8 cellular contexts compared by ENCODE assay signal in genomic region chr4:189630913-189631564, GRCh38.
DNase-seq lines count a peak whose midpoint lies in the region; ATAC-seq lines count a peak whose summit lies in the region.
"Not testable (repeated sequence)": the region's sequence is repeated elsewhere in the genome, so short reads cannot be mapped to it uniquely, and the experiment has no call there.

No MANE protein-coding gene starts in this region.

- DNase-seq in DMS53 (lab: John Stamatoyannopoulos, UW), result peak; percentile 4
- DNase-seq in Kasumi-1 (lab: John Stamatoyannopoulos, UW), result peak; percentile 65 to 78
- DNase-seq in activated T-helper 2 cell treated with anti-CD3 and anti-CD28 coated beads, Interferon-gamma antibody, Interleukin-2, Interleukin-4, amounts not matched to agents 10 μg/mL and 5 μg/mL and 100 μg/mL, durations not matched to agents 14 hours and 24 hours and 36 hours (ENCODE audit: low spot score), result peak; percentile 16
- not testable (repeated sequence) for DNase-seq in stimulated activated effector memory CD8-positive, alpha-beta T cell treated with anti-CD3 and anti-CD28 coated beads, Interleukin-12 subunit alpha, Interleukin-12 subunit beta, amount 100 ng/mL, for 72 hours (ENCODE audit: low spot score in 2 of 2)

- peak overlapping the region; percentile 23 for H3K4me3 Mint-ChIP-seq in T-helper 1 cell treated with Interleukin-12 subunit alpha and Interleukin-12 subunit beta and Interleukin-4 antibody, amounts not matched to agents 30 μg/mL and 1 μg/mL, for 36 hours
- not testable (repeated sequence) for H3K4me3 Mint-ChIP-seq in activated T-helper 2 cell treated with anti-CD3 and anti-CD28 coated beads, Interferon-gamma antibody, Interleukin-2, Interleukin-4, amounts not matched to agents 10 μg/mL and 5 μg/mL and 100 μg/mL, durations not matched to agents 14 hours and 24 hours and 36 hours (ENCODE audit: low read depth); stimulated activated effector memory CD8-positive, alpha-beta T cell treated with anti-CD3 and anti-CD28 coated beads, Interleukin-12 subunit alpha, Interleukin-12 subunit beta, amount 100 ng/mL, for 72 hours

- peaks cover 15% of the 10 kb centered on the region for H3K9me3 Mint-ChIP-seq in T-helper 1 cell treated with Interleukin-12 subunit alpha and Interleukin-12 subunit beta and Interleukin-4 antibody, amounts not matched to agents 30 μg/mL and 1 μg/mL, for 36 hours
- peaks cover 18% of the 10 kb centered on the region for H3K9me3 Mint-ChIP-seq in activated T-helper 2 cell treated with anti-CD3 and anti-CD28 coated beads, Interferon-gamma antibody, Interleukin-2, Interleukin-4, amounts not matched to agents 10 μg/mL and 5 μg/mL and 100 μg/mL, durations not matched to agents 14 hours and 24 hours and 36 hours
- not testable (repeated sequence) for H3K9me3 Mint-ChIP-seq in stimulated activated effector memory CD8-positive, alpha-beta T cell treated with anti-CD3 and anti-CD28 coated beads, Interleukin-12 subunit alpha, Interleukin-12 subunit beta, amount 100 ng/mL, for 72 hours

- peak; percentile 49 for ATAC-seq in GM19043 (IDR thresholded peaks at IDR 0.05; ENCODE audit: low read depth, unreplicated experiment)
- ATAC-seq in HG02623 (IDR thresholded peaks at IDR 0.05; ENCODE audit: unreplicated experiment), result peak; percentile 86
- peak; percentile 63 for ATAC-seq in HG03342 (IDR thresholded peaks at IDR 0.05; ENCODE audit: unreplicated experiment)
- peak; percentile 78 for ATAC-seq in stimulated activated effector memory CD8-positive, alpha-beta T cell treated with anti-CD3 and anti-CD28 coated beads, Interleukin-12 subunit alpha, Interleukin-12 subunit beta, amount 100 ng/mL, for 72 hours

- H3K27ac Mint-ChIP-seq in T-helper 1 cell treated with Interleukin-12 subunit alpha and Interleukin-12 subunit beta and Interleukin-4 antibody, amounts not matched to agents 30 μg/mL and 1 μg/mL, for 36 hours, result peak overlapping the region; percentile 13
- peak overlapping the region; percentile 70 for H3K27ac Mint-ChIP-seq in activated T-helper 2 cell treated with anti-CD3 and anti-CD28 coated beads, Interferon-gamma antibody, Interleukin-2, Interleukin-4, amounts not matched to agents 10 μg/mL and 5 μg/mL and 100 μg/mL, durations not matched to agents 14 hours and 24 hours and 36 hours
- H3K27ac Mint-ChIP-seq in stimulated activated effector memory CD8-positive, alpha-beta T cell treated with anti-CD3 and anti-CD28 coated beads, Interleukin-12 subunit alpha, Interleukin-12 subunit beta, amount 100 ng/mL, for 72 hours, result not testable (repeated sequence)

- intact Hi-C loops in activated T-helper 2 cell treated with anti-CD3 and anti-CD28 coated beads, Interferon-gamma antibody, Interleukin-2, Interleukin-4, amounts not matched to agents 10 μg/mL and 5 μg/mL and 100 μg/mL, durations not matched to agents 14 hours and 24 hours and 36 hours (cut with micrococcal nuclease), result loop anchor here (5.0 kb wide), 1 partner anchor 54 kb away; no protein-coding TSS in a partner anchor

- not testable (repeated sequence) for H3K36me3 Mint-ChIP-seq in T-helper 1 cell treated with Interleukin-12 subunit alpha and Interleukin-12 subunit beta and Interleukin-4 antibody, amounts not matched to agents 30 μg/mL and 1 μg/mL, for 36 hours (ENCODE audit: low read depth); activated T-helper 2 cell treated with anti-CD3 and anti-CD28 coated beads, Interferon-gamma antibody, Interleukin-2, Interleukin-4, amounts not matched to agents 10 μg/mL and 5 μg/mL and 100 μg/mL, durations not matched to agents 14 hours and 24 hours and 36 hours (ENCODE audit: low read depth); stimulated activated effector memory CD8-positive, alpha-beta T cell treated with anti-CD3 and anti-CD28 coated beads, Interleukin-12 subunit alpha, Interleukin-12 subunit beta, amount 100 ng/mL, for 72 hours

- not testable (repeated sequence) for H3K4me1 Mint-ChIP-seq in T-helper 1 cell treated with Interleukin-12 subunit alpha and Interleukin-12 subunit beta and Interleukin-4 antibody, amounts not matched to agents 30 μg/mL and 1 μg/mL, for 36 hours (ENCODE audit: low read depth); stimulated activated effector memory CD8-positive, alpha-beta T cell treated with anti-CD3 and anti-CD28 coated beads, Interleukin-12 subunit alpha, Interleukin-12 subunit beta, amount 100 ng/mL, for 72 hours
- peaks cover 15% of the 10 kb centered on the region for H3K4me1 Mint-ChIP-seq in activated T-helper 2 cell treated with anti-CD3 and anti-CD28 coated beads, Interferon-gamma antibody, Interleukin-2, Interleukin-4, amounts not matched to agents 10 μg/mL and 5 μg/mL and 100 μg/mL, durations not matched to agents 14 hours and 24 hours and 36 hours (ENCODE audit: low read depth)

- not testable (repeated sequence) for H3K27me3 Mint-ChIP-seq in T-helper 1 cell treated with Interleukin-12 subunit alpha and Interleukin-12 subunit beta and Interleukin-4 antibody, amounts not matched to agents 30 μg/mL and 1 μg/mL, for 36 hours (ENCODE audit: low read depth); activated T-helper 2 cell treated with anti-CD3 and anti-CD28 coated beads, Interferon-gamma antibody, Interleukin-2, Interleukin-4, amounts not matched to agents 10 μg/mL and 5 μg/mL and 100 μg/mL, durations not matched to agents 14 hours and 24 hours and 36 hours (ENCODE audit: low read depth)
